3 cellular contexts compared by ENCODE assay signal in the genomic region with DNA sequence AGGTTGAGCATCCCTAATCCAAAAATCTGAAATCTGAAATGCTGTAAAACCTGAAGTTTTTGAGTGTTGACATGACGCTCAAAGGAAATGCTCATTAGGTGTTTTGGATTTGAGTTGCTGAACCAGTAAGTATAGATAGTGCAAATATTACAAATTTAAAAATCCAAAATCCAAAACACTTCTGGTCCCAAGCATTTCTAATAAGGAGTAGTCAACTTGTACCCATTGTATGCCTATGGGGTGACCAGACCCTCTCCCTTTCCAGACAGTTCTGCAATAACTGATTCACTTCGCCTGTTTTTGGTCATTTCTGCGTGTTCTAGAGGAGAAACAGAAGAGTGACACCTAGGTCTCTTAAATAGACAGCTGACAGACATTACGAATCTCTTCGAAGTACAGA.
TF ChIP-seq lines count a peak whose summit lies in the region.

No MANE protein-coding gene starts in this region.

TF ChIP-seq in GM23338, 12 proteins besides CTCF, POLR2A, EP300 and RAD21:
- no peak for TF ChIP-seq POLR2AphosphoS5 (IDR thresholded peaks at IDR 0.05; ENCODE audit: low read depth)
- no peak for TF ChIP-seq EZH2phosphoT487 (IDR thresholded peaks at IDR 0.05; ENCODE audit: unreplicated experiment)
- TF ChIP-seq NANOG (IDR thresholded peaks at IDR 0.05; ENCODE audit: borderline replicate concordance), result no peak
- no peak for TF ChIP-seq ZNF462 (CRISPR knock-in tag; IDR thresholded peaks at IDR 0.05)

TF ChIP-seq in IMR-90, 13 proteins besides CTCF, POLR2A, EP300 and RAD21:
- TF ChIP-seq FOS (IDR thresholded peaks at IDR 0.05; ENCODE audit: low read depth, low read length), result no peak
- TF ChIP-seq SMC3 (IDR thresholded peaks at IDR 0.05; ENCODE audit: low read depth, low read length), result no peak
- no peak for TF ChIP-seq RCOR1 (IDR thresholded peaks at IDR 0.05; ENCODE audit: insufficient replicate concordance, low read length)
- TF ChIP-seq, protein P1, sequence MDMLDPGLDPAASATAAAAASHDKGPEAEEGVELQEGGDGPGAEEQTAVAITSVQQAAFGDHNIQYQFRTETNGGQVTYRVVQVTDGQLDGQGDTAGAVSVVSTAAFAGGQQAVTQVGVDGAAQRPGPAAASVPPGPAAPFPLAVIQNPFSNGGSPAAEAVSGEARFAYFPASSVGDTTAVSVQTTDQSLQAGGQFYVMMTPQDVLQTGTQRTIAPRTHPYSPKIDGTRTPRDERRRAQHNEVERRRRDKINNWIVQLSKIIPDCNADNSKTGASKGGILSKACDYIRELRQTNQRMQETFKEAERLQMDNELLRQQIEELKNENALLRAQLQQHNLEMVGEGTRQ (IDR thresholded peaks at IDR 0.05; ENCODE audit: low read depth, low read length), result no peak
- no peak for TF ChIP-seq MAZ (IDR thresholded peaks at IDR 0.05; ENCODE audit: borderline replicate concordance, low read depth, low read length)
- TF ChIP-seq RFX5 (IDR thresholded peaks at IDR 0.05; ENCODE audit: low read depth, low read length), result no peak
- no peak for TF ChIP-seq BHLHE40 (IDR thresholded peaks at IDR 0.05; ENCODE audit: low read depth, low read length)
- no peak for TF ChIP-seq MXI1 (IDR thresholded peaks at IDR 0.05; ENCODE audit: borderline replicate concordance, low read depth, low read length)
- TF ChIP-seq MAFK (IDR thresholded peaks at IDR 0.05; ENCODE audit: low read depth, low read length), result no peak

TF ChIP-seq in H1, 55 proteins besides CTCF, POLR2A, EP300 and RAD21:
- TF ChIP-seq SRF (IDR thresholded peaks at IDR 0.05; ENCODE audit: low read depth, low read length) (no peak), RBBP5 (IDR thresholded peaks at IDR 0.05; ENCODE audit: borderline replicate concordance, low read depth, low read length) (no peak), SIX5 (IDR thresholded peaks at IDR 0.05; ENCODE audit: low read depth, low read length) (no peak), YY1 (IDR thresholded peaks at IDR 0.05; ENCODE audit: low read depth, low read length) (no peak)
TF ChIP-seq in H1: peak in this region for 0.
